In genomic region chr5:1109542-1110259, GRCh38 we compare ENCODE assay signal across 1 cellular context.
A peak's percentile ranks its signal among the peaks of the same experiment; 100 is the strongest.
TF ChIP-seq lines count a peak whose summit lies in the region.

No MANE protein-coding gene starts in this region.

TF ChIP-seq in K562, 482 proteins besides CTCF, POLR2A, EP300 and RAD21:
- TF ChIP-seq CSDE1 (IDR thresholded peaks at IDR 0.05) (no peak), ZFX (CRISPR knock-in tag; IDR thresholded peaks at IDR 0.05) (peak; percentile 13; the same call in 1 of the 2 replicates)
